Comparison of ENCODE assay signal across 1 cellular context in genomic region chr2:121075006-121075545, GRCh38.
A peak's percentile ranks its signal among the peaks of the same experiment; 100 is the strongest.
TF ChIP-seq lines count a peak whose summit lies in the region.

No MANE protein-coding gene starts in this region.

TF ChIP-seq in K562, 482 proteins besides CTCF, POLR2A, EP300 and RAD21 (continued from another document and continues in another):
- TF ChIP-seq, protein P1, sequence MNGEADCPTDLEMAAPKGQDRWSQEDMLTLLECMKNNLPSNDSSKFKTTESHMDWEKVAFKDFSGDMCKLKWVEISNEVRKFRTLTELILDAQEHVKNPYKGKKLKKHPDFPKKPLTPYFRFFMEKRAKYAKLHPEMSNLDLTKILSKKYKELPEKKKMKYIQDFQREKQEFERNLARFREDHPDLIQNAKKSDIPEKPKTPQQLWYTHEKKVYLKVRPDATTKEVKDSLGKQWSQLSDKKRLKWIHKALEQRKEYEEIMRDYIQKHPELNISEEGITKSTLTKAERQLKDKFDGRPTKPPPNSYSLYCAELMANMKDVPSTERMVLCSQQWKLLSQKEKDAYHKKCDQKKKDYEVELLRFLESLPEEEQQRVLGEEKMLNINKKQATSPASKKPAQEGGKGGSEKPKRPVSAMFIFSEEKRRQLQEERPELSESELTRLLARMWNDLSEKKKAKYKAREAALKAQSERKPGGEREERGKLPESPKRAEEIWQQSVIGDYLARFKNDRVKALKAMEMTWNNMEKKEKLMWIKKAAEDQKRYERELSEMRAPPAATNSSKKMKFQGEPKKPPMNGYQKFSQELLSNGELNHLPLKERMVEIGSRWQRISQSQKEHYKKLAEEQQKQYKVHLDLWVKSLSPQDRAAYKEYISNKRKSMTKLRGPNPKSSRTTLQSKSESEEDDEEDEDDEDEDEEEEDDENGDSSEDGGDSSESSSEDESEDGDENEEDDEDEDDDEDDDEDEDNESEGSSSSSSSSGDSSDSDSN (IDR thresholded peaks at IDR 0.05; ENCODE audit: borderline replicate concordance in 1 of 2, low read depth in 2 of 2, low read length in 2 of 2) = no peak
- TF ChIP-seq CUX1 (CRISPR knock-in tag; IDR thresholded peaks at IDR 0.05) = 0 out of 2 replicates have a peak, but pooled peaks have one; percentile 70
- no peak for TF ChIP-seq HDAC3 (IDR thresholded peaks at IDR 0.05; ENCODE audit: borderline replicate concordance, partially characterized antibody)
- peak; percentile 98 for TF ChIP-seq ZC3H8 (IDR thresholded peaks at IDR 0.05)
- TF ChIP-seq, protein P2, sequence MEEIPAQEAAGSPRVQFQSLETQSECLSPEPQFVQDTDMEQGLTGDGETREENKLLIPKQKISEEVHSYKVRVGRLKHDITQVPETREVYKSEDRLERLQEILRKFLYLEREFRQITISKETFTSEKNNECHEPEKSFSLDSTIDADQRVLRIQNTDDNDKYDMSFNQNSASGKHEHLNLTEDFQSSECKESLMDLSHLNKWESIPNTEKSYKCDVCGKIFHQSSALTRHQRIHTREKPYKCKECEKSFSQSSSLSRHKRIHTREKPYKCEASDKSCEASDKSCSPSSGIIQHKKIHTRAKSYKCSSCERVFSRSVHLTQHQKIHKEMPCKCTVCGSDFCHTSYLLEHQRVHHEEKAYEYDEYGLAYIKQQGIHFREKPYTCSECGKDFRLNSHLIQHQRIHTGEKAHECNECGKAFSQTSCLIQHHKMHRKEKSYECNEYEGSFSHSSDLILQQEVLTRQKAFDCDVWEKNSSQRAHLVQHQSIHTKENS (CRISPR knock-in tag; IDR thresholded peaks at IDR 0.05) = peak; percentile 58; the same call in 1 of the 2 replicates
- TF ChIP-seq CBFB (CRISPR knock-in tag; IDR thresholded peaks at IDR 0.05) = no peak
- 0 out of 2 replicates have a peak, but pooled peaks have one; percentile 12 for TF ChIP-seq MAFK (IDR thresholded peaks at IDR 0.05; ENCODE audit: low read length)
- no peak; the same call in 1 of the 2 replicates for TF ChIP-seq BMI1 (IDR thresholded peaks at IDR 0.05; ENCODE audit: low read length)
- TF ChIP-seq TSC22D4 (tag; IDR thresholded peaks at IDR 0.05) = no peak
- TF ChIP-seq, protein P3, sequence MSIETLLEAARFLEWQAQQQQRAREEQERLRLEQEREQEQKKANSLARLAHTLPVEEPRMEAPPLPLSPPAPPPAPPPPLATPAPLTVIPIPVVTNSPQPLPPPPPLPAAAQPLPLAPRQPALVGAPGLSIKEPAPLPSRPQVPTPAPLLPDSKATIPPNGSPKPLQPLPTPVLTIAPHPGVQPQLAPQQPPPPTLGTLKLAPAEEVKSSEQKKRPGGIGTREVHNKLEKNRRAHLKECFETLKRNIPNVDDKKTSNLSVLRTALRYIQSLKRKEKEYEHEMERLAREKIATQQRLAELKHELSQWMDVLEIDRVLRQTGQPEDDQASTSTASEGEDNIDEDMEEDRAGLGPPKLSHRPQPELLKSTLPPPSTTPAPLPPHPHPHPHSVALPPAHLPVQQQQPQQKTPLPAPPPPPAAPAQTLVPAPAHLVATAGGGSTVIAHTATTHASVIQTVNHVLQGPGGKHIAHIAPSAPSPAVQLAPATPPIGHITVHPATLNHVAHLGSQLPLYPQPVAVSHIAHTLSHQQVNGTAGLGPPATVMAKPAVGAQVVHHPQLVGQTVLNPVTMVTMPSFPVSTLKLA (conservative IDR thresholded peaks at IDR 0.05) = peak in 1 of 2 experiments; percentile 47; a peak in 2 of 4 replicates
- no peak for TF ChIP-seq ZNF707 (CRISPR knock-in tag; conservative IDR thresholded peaks at IDR 0.05)
- TF ChIP-seq, protein P4, sequence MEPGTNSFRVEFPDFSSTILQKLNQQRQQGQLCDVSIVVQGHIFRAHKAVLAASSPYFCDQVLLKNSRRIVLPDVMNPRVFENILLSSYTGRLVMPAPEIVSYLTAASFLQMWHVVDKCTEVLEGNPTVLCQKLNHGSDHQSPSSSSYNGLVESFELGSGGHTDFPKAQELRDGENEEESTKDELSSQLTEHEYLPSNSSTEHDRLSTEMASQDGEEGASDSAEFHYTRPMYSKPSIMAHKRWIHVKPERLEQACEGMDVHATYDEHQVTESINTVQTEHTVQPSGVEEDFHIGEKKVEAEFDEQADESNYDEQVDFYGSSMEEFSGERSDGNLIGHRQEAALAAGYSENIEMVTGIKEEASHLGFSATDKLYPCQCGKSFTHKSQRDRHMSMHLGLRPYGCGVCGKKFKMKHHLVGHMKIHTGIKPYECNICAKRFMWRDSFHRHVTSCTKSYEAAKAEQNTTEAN (CRISPR knock-in tag; IDR thresholded peaks at IDR 0.05) = 0 out of 2 replicates have a peak, but pooled peaks have one; percentile 51
- TF ChIP-seq FOXJ2 (tag; IDR thresholded peaks at IDR 0.05) = no peak
- TF ChIP-seq, protein P5, sequence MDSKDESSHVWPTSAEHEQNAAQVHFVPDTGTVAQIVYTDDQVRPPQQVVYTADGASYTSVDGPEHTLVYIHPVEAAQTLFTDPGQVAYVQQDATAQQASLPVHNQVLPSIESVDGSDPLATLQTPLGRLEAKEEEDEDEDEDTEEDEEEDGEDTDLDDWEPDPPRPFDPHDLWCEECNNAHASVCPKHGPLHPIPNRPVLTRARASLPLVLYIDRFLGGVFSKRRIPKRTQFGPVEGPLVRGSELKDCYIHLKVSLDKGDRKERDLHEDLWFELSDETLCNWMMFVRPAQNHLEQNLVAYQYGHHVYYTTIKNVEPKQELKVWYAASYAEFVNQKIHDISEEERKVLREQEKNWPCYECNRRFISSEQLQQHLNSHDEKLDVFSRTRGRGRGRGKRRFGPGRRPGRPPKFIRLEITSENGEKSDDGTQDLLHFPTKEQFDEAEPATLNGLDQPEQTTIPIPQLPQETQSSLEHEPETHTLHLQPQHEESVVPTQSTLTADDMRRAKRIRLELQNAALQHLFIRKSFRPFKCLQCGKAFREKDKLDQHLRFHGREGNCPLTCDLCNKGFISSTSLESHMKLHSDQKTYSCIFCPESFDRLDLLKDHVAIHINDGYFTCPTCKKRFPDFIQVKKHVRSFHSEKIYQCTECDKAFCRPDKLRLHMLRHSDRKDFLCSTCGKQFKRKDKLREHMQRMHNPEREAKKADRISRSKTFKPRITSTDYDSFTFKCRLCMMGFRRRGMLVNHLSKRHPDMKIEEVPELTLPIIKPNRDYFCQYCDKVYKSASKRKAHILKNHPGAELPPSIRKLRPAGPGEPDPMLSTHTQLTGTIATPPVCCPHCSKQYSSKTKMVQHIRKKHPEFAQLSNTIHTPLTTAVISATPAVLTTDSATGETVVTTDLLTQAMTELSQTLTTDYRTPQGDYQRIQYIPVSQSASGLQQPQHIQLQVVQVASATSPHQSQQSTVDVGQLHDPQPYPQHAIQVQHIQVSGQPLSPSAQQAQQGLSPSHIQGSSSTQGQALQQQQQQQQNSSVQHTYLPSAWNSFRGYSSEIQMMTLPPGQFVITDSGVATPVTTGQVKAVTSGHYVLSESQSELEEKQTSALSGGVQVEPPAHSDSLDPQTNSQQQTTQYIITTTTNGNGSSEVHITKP (IDR thresholded peaks at IDR 0.05; ENCODE audit: partially characterized antibody) = peak; percentile 16
- TF ChIP-seq ZNF316 (IDR thresholded peaks at IDR 0.05) = peak; percentile 95
- no peak for TF ChIP-seq NR2C1 (IDR thresholded peaks at IDR 0.05)
- peak; percentile 44; the same call in 1 of the 2 replicates for TF ChIP-seq NR2C1 (tag; IDR thresholded peaks at IDR 0.05)
- no peak for TF ChIP-seq SIN3B (IDR thresholded peaks at IDR 0.05; ENCODE audit: low read depth)
- no peak for TF ChIP-seq MTA2 (IDR thresholded peaks at IDR 0.05; ENCODE audit: low read depth)
- TF ChIP-seq RBM25 (IDR thresholded peaks at IDR 0.05; ENCODE audit: low read depth, low read length, severe bottlenecking) = peak; percentile 10
- TF ChIP-seq MECOM (CRISPR knock-in tag; IDR thresholded peaks at IDR 0.05) = peak; percentile 68; the same call in 1 of the 2 replicates
- no peak for TF ChIP-seq TEAD2 (tag; IDR thresholded peaks at IDR 0.05)
- peak; percentile 88; the same call in 1 of the 2 replicates for TF ChIP-seq ZNF347 (CRISPR knock-in tag; IDR thresholded peaks at IDR 0.05; ENCODE audit: low read depth)
- TF ChIP-seq, protein P6, sequence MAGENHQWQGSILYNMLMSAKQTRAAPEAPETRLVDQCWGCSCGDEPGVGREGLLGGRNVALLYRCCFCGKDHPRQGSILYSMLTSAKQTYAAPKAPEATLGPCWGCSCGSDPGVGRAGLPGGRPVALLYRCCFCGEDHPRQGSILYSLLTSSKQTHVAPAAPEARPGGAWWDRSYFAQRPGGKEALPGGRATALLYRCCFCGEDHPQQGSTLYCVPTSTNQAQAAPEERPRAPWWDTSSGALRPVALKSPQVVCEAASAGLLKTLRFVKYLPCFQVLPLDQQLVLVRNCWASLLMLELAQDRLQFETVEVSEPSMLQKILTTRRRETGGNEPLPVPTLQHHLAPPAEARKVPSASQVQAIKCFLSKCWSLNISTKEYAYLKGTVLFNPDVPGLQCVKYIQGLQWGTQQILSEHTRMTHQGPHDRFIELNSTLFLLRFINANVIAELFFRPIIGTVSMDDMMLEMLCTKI (IDR thresholded peaks at IDR 0.05; ENCODE audit: partially characterized antibody) = no peak
- 0 out of 2 replicates have a peak, but pooled peaks have one; percentile 36 for TF ChIP-seq ARID1B (IDR thresholded peaks at IDR 0.05)
- no peak; the same call in 1 of the 2 replicates for TF ChIP-seq KAT7 (CRISPR knock-in tag; IDR thresholded peaks at IDR 0.05; ENCODE audit: borderline replicate concordance)
- no peak for TF ChIP-seq TFE3 (CRISPR knock-in tag; IDR thresholded peaks at IDR 0.05)
- TF ChIP-seq PATZ1 (CRISPR knock-in tag; IDR thresholded peaks at IDR 0.05; ENCODE audit: borderline replicate concordance) = 0 out of 2 replicates have a peak, but pooled peaks have one; percentile 33
- TF ChIP-seq ATF1 (CRISPR knock-in tag; IDR thresholded peaks at IDR 0.05) = no peak
- peak; percentile 61 for TF ChIP-seq ATF1 (tag; IDR thresholded peaks at IDR 0.05)
- TF ChIP-seq U2AF1 (optimal IDR thresholded peaks at IDR 0.05; ENCODE audit: low read depth, low read length) = peak; percentile 61
- no peak for TF ChIP-seq HDAC8 (tag; IDR thresholded peaks at IDR 0.05)
- TF ChIP-seq, protein P7, sequence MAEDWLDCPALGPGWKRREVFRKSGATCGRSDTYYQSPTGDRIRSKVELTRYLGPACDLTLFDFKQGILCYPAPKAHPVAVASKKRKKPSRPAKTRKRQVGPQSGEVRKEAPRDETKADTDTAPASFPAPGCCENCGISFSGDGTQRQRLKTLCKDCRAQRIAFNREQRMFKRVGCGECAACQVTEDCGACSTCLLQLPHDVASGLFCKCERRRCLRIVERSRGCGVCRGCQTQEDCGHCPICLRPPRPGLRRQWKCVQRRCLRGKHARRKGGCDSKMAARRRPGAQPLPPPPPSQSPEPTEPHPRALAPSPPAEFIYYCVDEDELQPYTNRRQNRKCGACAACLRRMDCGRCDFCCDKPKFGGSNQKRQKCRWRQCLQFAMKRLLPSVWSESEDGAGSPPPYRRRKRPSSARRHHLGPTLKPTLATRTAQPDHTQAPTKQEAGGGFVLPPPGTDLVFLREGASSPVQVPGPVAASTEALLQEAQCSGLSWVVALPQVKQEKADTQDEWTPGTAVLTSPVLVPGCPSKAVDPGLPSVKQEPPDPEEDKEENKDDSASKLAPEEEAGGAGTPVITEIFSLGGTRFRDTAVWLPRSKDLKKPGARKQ (CRISPR knock-in tag; IDR thresholded peaks at IDR 0.05) = no peak
- peak; percentile 45 to 49; a peak in 3 of 4 replicates for TF ChIP-seq FOXA3 (CRISPR knock-in tag; conservative IDR thresholded peaks at IDR 0.05 in 1 of 2, IDR thresholded peaks at IDR 0.05 in 1 of 2)
